In genomic region chr19:56348289-56348877, GRCh38 we compare ENCODE assay signal across 9 cellular contexts. TPM values are rescaled to one million over a fixed set of nuclear protein-coding genes. Genes with fewer than 3 reads are reported as not detected.
A peak's percentile ranks its signal among the peaks of the same experiment; 100 is the strongest.
DNase-seq lines count a peak whose midpoint lies in the region; ATAC-seq, FAIRE-seq and TF ChIP-seq lines count a peak whose summit lies in the region.
"Had no signal": no experiment of that assay in that cellular context is flagged by ENCODE, and none has a peak within 500 bp of the region (broad histone marks: within the 10 kb centered on the region; RNA-seq: fewer than 3 reads in every experiment).

No MANE protein-coding gene starts in this region.

- no peaks in the 10 kb centered on the region for H3F3A ChIP-seq in GM23248 (ENCODE audit: insufficient read depth)

- H3K4me3 ChIP-seq in GM23248 (no peak overlapping the region), keratinocyte (ENCODE audit: control insufficient read depth in 2 of 3, extremely low read depth in 1 of 3, insufficient read depth in 2 of 3, low read depth in 1 of 3, low read length in 3 of 3) (no peak overlapping the region)

- in situ Hi-C loops in GM23248 (cut with MboI) (no loop called here), SK-MEL-5 (cut with HindIII; ENCODE audit: low pct_unique_long_range_greater_than_20kb, low sequenced_read_pairs) (no loop called here)

- H2AFZ ChIP-seq in GM23248 = no peak overlapping the region
- no peak overlapping the region for H2AFZ ChIP-seq in keratinocyte (ENCODE audit: control insufficient read depth, low read length)

- H3K9me3 ChIP-seq in GM23248 (ENCODE audit: low read depth) (no peaks in the 10 kb centered on the region), keratinocyte (ENCODE audit: control insufficient read depth, low read depth, low read length) (no peaks in the 10 kb centered on the region)

- no peaks in the 10 kb centered on the region for H3K9me1 ChIP-seq in keratinocyte (ENCODE audit: control insufficient read depth, extremely low read depth, insufficient read depth, low read length)

- FAIRE-seq in keratinocyte (lab: Jason Lieb, UNC) = peak; percentile 41

- H3K4me2 ChIP-seq in GM23248 (ENCODE audit: unreplicated experiment) (no peak overlapping the region), keratinocyte (ENCODE audit: control insufficient read depth, extremely low read depth, insufficient read depth, low read depth, low read length) (no peak overlapping the region)

- dilution Hi-C loops in keratinocyte (cut with MboI; ENCODE audit: extremely low pct_ligation_motif_present, low sequenced_read_pairs) = no loop called here

- H3K9ac ChIP-seq in GM23248 = no peak overlapping the region
- H3K9ac ChIP-seq in keratinocyte (ENCODE audit: control insufficient read depth, extremely low read depth, insufficient read depth, low read length) = no peak overlapping the region

- peak; percentile 26 for DNase-seq in NCI-H2227 (lab: John Stamatoyannopoulos, UW; ENCODE audit: unreplicated experiment)
- DNase-seq in NCI-H2227 treated with DMSO at 0.1 percent for 48 hours (lab: John Stamatoyannopoulos, UW) = no peak
- peak; percentile 39 for DNase-seq in GM23248
- DNase-seq in SK-MEL-5 (ENCODE audit: low read depth, low spot score) = peak; percentile 48
- DNase-seq in keratinocyte (ENCODE audit: low read depth, low spot score) = no peak
- no peak for DNase-seq in C1 segment of cervical spinal cord (lab: John Stamatoyannopoulos, UW)
- DNase-seq: effector CD4-positive, alpha-beta T cell had no signal

- H3K4me1 ChIP-seq in GM23248 (ENCODE audit: insufficient read depth) = no peaks in the 10 kb centered on the region
- no peaks in the 10 kb centered on the region for H3K4me1 ChIP-seq in keratinocyte (ENCODE audit: control insufficient read depth, extremely low read depth, insufficient read depth, low read length)

- H3K27ac ChIP-seq in GM23248 (no peak overlapping the region), keratinocyte (ENCODE audit: control insufficient read depth, insufficient read depth, low read length) (no peak overlapping the region)

- H3K9me2 ChIP-seq in GM23248 (ENCODE audit: insufficient read depth) = no peaks in the 10 kb centered on the region

- H4K20me1 ChIP-seq in GM23248 (ENCODE audit: insufficient read depth) = no peaks in the 10 kb centered on the region
- no peaks in the 10 kb centered on the region for H4K20me1 ChIP-seq in keratinocyte (ENCODE audit: control insufficient read depth, extremely low read depth, insufficient read depth, low read length)

- H3K36me3 ChIP-seq in GM23248 (ENCODE audit: low read depth) (no peaks in the 10 kb centered on the region), keratinocyte (ENCODE audit: control insufficient read depth in 2 of 2, extremely low read depth in 1 of 2, insufficient read depth in 2 of 2, low read length in 2 of 2) (no peaks in the 10 kb centered on the region)

- H3K27me3 ChIP-seq in GM23248 (replicated peaks; ENCODE audit: insufficient read depth) = no peaks in the 10 kb centered on the region
- no peaks in the 10 kb centered on the region for H3K27me3 ChIP-seq in keratinocyte (ENCODE audit: control insufficient read depth, extremely low read depth, insufficient read depth, low read length)

- no peak for ATAC-seq in GM21381 (IDR thresholded peaks at IDR 0.05; ENCODE audit: unreplicated experiment)
- ATAC-seq in HG02571 (IDR thresholded peaks at IDR 0.05; ENCODE audit: unreplicated experiment) = no peak

- TF ChIP-seq CTCF in keratinocyte (optimal IDR thresholded peaks at IDR 0.05 in 1 of 3, IDR thresholded peaks at IDR 0.05 in 1 of 3, conservative IDR thresholded peaks at IDR 0.05 in 1 of 3; ENCODE audit: extremely low read depth in 1 of 3, insufficient read depth in 2 of 3, low read length in 3 of 3) = peak in 2 of 3 experiments; percentile 32 to 45

- 46 to 50% methylated on average over 5 of the region's 5 CpGs for WGBS in GM23248 (ENCODE audit: low coverage in 1 of 2, low lambda C conversion rate in 2 of 2, missing lambda C conversion rate in 2 of 2), 2 experiments

- H3K79me2 ChIP-seq in GM23248 (ENCODE audit: insufficient read depth) (no peaks in the 10 kb centered on the region), keratinocyte (ENCODE audit: control insufficient read depth, insufficient read depth, low read length) (no peaks in the 10 kb centered on the region)

RNA-seq across cellular contexts. Expression of gene ZSCAN5A, which starts 33.7 kb away (rescaled TPM):
- total RNA-seq in GM23248 (2014; rRNA removed; shearing (Covaris generic)) = 3.5 and 4.2 TPM in 2 replicates
- 4.3 and 4.4 TPM in 2 replicates for polyA plus RNA-seq in GM23248 (2016; fragmentation: Nextera tagmentation; extraction: Ambion mirVana)
- 5.4 TPM in 2 replicates for total RNA-seq in SK-MEL-5 (2014; rRNA removed; shearing (Covaris generic))
- 2.9 and 6.0 TPM in 2 replicates for polyA plus RNA-seq in SK-MEL-5 (2015; cell fraction: cytosol; rRNA removed)
- 5.8 and 6.8 TPM in 2 replicates for polyA plus RNA-seq in SK-MEL-5 (2015; cell fraction: nucleus; rRNA removed)
- 5.7 to 9.4 TPM (median 6.1 TPM) in 3 replicates for polyA plus RNA-seq in keratinocyte
- 3.0 TPM for polyA plus RNA-seq in keratinocyte (2011; ENCODE audit: low read depth)
- polyA plus RNA-seq in keratinocyte (2011; cell fraction: cytosol; rRNA removed) = 5.3 and 5.6 TPM in 2 replicates
- 5.9 and 6.9 TPM in 2 replicates for polyA plus RNA-seq in keratinocyte (2011; cell fraction: nucleus; rRNA removed)
- 5.6 and 5.8 TPM in 2 replicates for polyA plus RNA-seq in keratinocyte (2012; ENCODE audit: low replicate concordance)
- polyA minus RNA-seq in keratinocyte = 9.3 to 20.1 TPM (median 19.4 TPM) in 3 replicates
- 2.3 TPM for polyA minus RNA-seq in keratinocyte (2011; cell fraction: cytosol; rRNA and poly(A)+ RNA removed)
- polyA minus RNA-seq in keratinocyte (2011; cell fraction: nucleus; rRNA and poly(A)+ RNA removed) = 7.1 and 13.2 TPM in 2 replicates

RNA-seq across cellular contexts. Expression of gene ZNF582, which starts 45.0 kb away (rescaled TPM):
- total RNA-seq in GM23248 (2014; rRNA removed; shearing (Covaris generic)) = 4.2 TPM in 2 replicates
- polyA plus RNA-seq in GM23248 (2016; fragmentation: Nextera tagmentation; extraction: Ambion mirVana) = 4.8 and 5.0 TPM in 2 replicates
- total RNA-seq in SK-MEL-5 (2014; rRNA removed; shearing (Covaris generic)) = 0.77 and 1.6 TPM in 2 replicates
- polyA plus RNA-seq in SK-MEL-5 (2015; cell fraction: cytosol; rRNA removed) = 0.71 and 1.5 TPM in 2 replicates
- polyA plus RNA-seq in SK-MEL-5 (2015; cell fraction: nucleus; rRNA removed) = 1.4 and 3.3 TPM in 2 replicates
- polyA plus RNA-seq in keratinocyte = 4.0 to 4.7 TPM (median 4.3 TPM) in 3 replicates
- polyA plus RNA-seq in keratinocyte (2011; ENCODE audit: low read depth) = 0.72 TPM
- polyA plus RNA-seq in keratinocyte (2011; cell fraction: cytosol; rRNA removed) = 3.7 and 4.4 TPM in 2 replicates
- 4.3 and 6.5 TPM in 2 replicates for polyA plus RNA-seq in keratinocyte (2011; cell fraction: nucleus; rRNA removed)
- 2.4 and 3.6 TPM in 2 replicates for polyA plus RNA-seq in keratinocyte (2012; ENCODE audit: low replicate concordance)
- polyA minus RNA-seq in keratinocyte = 1.4 to 4.0 TPM (median 3.3 TPM) in 3 replicates
- 2.5 TPM for polyA minus RNA-seq in keratinocyte (2011; cell fraction: cytosol; rRNA and poly(A)+ RNA removed)
- 2.3 and 4.7 TPM in 2 replicates for polyA minus RNA-seq in keratinocyte (2011; cell fraction: nucleus; rRNA and poly(A)+ RNA removed)

RNA-seq across cellular contexts. Expression of gene ZNF583, which starts 55.7 kb away (rescaled TPM):
- total RNA-seq in GM23248 (2014; rRNA removed; shearing (Covaris generic)) = 6.7 and 8.0 TPM in 2 replicates
- polyA plus RNA-seq in GM23248 (2016; fragmentation: Nextera tagmentation; extraction: Ambion mirVana) = 5.7 and 6.1 TPM in 2 replicates
- 1.2 and 2.3 TPM in 2 replicates for total RNA-seq in SK-MEL-5 (2014; rRNA removed; shearing (Covaris generic))
- polyA plus RNA-seq in SK-MEL-5 (2015; cell fraction: cytosol; rRNA removed) = 0.36 and 0.47 TPM in 2 replicates
- 0.19 and 2.3 TPM in 2 replicates for polyA plus RNA-seq in SK-MEL-5 (2015; cell fraction: nucleus; rRNA removed)
- polyA plus RNA-seq in keratinocyte = 2.3 to 3.3 TPM (median 2.4 TPM) in 3 replicates
- polyA plus RNA-seq in keratinocyte (2011; ENCODE audit: low read depth) = 2.1 TPM
- polyA plus RNA-seq in keratinocyte (2011; cell fraction: cytosol; rRNA removed) = 1.9 and 3.7 TPM in 2 replicates
- 3.5 and 4.1 TPM in 2 replicates for polyA plus RNA-seq in keratinocyte (2011; cell fraction: nucleus; rRNA removed)
- 1.0 and 2.3 TPM in 2 replicates for polyA plus RNA-seq in keratinocyte (2012; ENCODE audit: low replicate concordance)
- 0.59 to 2.7 TPM (median 2.2 TPM) in 3 replicates for polyA minus RNA-seq in keratinocyte
- polyA minus RNA-seq in keratinocyte (2011; cell fraction: cytosol; rRNA and poly(A)+ RNA removed) = 4.4 TPM
- 1.7 and 5.2 TPM in 2 replicates for polyA minus RNA-seq in keratinocyte (2011; cell fraction: nucleus; rRNA and poly(A)+ RNA removed)

Comparison
In these comparisons a context has a peak if more than half of its experiments do, and no peak if none do; other contexts are left out.
1. DNase-seq: peak in NCI-H2227 (single experiment), GM23248 (single experiment) and SK-MEL-5 (single experiment); none in NCI-H2227 treated with DMSO at 0.1 percent for 48 hours (single experiment), keratinocyte (single experiment) and C1 segment of cervical spinal cord (0 of 14).